Comparison of ENCODE assay signal across 1 cellular context in the genomic region with DNA sequence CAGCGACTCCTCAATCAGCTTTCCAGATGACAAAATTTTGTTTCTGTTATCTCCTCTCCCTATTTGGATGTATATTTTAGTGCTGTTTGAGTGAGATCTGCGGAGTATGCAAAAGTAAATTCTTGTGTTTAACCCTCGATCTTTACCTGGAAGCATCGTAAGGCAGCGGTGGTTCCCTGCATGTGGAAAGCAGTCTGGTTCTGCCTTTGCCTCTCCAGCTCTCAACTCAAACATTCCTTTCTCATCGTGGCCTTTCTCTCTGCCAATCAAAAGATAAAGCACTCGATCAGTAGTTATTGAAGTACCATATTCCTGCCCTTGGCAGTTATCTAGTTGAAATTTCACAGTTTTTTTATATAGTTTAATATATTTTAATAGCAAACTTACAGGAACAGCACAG.
TF ChIP-seq lines count a peak whose summit lies in the region.

No MANE protein-coding gene starts in this region.

TF ChIP-seq in HEK293T, 16 proteins besides CTCF, POLR2A, EP300 and RAD21:
- TF ChIP-seq ARNT (IDR thresholded peaks at IDR 0.05): no peak
- TF ChIP-seq, protein P1, sequence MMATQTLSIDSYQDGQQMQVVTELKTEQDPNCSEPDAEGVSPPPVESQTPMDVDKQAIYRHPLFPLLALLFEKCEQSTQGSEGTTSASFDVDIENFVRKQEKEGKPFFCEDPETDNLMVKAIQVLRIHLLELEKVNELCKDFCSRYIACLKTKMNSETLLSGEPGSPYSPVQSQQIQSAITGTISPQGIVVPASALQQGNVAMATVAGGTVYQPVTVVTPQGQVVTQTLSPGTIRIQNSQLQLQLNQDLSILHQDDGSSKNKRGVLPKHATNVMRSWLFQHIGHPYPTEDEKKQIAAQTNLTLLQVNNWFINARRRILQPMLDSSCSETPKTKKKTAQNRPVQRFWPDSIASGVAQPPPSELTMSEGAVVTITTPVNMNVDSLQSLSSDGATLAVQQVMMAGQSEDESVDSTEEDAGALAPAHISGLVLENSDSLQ (IDR thresholded peaks at IDR 0.05): peak; percentile 77
